ENCODE assay signal across 1 cellular context in the genomic region with DNA sequence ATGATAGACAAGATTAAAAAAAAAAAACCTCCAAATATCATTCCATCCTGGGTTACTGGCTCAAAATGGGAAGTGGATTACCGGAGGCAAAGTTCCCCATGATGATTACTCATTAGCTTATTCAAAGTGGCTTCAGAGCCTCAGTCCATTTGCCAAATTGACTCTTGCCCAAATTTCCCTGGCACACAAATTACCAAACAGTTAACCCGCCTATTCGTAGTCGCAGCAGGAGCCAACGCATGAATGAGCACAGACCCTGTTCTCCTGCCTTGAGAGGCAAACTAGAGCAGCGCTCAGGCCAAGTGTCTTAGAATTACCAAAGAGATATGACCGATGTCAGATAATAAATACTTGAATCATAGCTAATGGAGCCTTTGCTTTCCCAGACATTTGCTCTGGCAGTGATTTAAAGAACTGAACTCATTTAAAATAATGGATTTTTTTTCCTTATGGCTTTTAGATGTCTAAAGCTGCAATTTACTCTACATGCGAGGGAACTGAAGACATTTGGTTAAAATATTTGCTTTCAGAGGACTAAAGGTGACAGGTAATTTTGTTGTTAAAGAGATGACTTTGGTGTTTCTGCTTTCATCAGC.
TF ChIP-seq lines count a peak whose summit lies in the region.

No MANE protein-coding gene starts in this region.

TF ChIP-seq in GM23338, 12 proteins besides CTCF, POLR2A, EP300 and RAD21 (continued from another document):
- no peak for TF ChIP-seq POLR2AphosphoS5 (IDR thresholded peaks at IDR 0.05; ENCODE audit: low read depth)
- TF ChIP-seq, protein P1, sequence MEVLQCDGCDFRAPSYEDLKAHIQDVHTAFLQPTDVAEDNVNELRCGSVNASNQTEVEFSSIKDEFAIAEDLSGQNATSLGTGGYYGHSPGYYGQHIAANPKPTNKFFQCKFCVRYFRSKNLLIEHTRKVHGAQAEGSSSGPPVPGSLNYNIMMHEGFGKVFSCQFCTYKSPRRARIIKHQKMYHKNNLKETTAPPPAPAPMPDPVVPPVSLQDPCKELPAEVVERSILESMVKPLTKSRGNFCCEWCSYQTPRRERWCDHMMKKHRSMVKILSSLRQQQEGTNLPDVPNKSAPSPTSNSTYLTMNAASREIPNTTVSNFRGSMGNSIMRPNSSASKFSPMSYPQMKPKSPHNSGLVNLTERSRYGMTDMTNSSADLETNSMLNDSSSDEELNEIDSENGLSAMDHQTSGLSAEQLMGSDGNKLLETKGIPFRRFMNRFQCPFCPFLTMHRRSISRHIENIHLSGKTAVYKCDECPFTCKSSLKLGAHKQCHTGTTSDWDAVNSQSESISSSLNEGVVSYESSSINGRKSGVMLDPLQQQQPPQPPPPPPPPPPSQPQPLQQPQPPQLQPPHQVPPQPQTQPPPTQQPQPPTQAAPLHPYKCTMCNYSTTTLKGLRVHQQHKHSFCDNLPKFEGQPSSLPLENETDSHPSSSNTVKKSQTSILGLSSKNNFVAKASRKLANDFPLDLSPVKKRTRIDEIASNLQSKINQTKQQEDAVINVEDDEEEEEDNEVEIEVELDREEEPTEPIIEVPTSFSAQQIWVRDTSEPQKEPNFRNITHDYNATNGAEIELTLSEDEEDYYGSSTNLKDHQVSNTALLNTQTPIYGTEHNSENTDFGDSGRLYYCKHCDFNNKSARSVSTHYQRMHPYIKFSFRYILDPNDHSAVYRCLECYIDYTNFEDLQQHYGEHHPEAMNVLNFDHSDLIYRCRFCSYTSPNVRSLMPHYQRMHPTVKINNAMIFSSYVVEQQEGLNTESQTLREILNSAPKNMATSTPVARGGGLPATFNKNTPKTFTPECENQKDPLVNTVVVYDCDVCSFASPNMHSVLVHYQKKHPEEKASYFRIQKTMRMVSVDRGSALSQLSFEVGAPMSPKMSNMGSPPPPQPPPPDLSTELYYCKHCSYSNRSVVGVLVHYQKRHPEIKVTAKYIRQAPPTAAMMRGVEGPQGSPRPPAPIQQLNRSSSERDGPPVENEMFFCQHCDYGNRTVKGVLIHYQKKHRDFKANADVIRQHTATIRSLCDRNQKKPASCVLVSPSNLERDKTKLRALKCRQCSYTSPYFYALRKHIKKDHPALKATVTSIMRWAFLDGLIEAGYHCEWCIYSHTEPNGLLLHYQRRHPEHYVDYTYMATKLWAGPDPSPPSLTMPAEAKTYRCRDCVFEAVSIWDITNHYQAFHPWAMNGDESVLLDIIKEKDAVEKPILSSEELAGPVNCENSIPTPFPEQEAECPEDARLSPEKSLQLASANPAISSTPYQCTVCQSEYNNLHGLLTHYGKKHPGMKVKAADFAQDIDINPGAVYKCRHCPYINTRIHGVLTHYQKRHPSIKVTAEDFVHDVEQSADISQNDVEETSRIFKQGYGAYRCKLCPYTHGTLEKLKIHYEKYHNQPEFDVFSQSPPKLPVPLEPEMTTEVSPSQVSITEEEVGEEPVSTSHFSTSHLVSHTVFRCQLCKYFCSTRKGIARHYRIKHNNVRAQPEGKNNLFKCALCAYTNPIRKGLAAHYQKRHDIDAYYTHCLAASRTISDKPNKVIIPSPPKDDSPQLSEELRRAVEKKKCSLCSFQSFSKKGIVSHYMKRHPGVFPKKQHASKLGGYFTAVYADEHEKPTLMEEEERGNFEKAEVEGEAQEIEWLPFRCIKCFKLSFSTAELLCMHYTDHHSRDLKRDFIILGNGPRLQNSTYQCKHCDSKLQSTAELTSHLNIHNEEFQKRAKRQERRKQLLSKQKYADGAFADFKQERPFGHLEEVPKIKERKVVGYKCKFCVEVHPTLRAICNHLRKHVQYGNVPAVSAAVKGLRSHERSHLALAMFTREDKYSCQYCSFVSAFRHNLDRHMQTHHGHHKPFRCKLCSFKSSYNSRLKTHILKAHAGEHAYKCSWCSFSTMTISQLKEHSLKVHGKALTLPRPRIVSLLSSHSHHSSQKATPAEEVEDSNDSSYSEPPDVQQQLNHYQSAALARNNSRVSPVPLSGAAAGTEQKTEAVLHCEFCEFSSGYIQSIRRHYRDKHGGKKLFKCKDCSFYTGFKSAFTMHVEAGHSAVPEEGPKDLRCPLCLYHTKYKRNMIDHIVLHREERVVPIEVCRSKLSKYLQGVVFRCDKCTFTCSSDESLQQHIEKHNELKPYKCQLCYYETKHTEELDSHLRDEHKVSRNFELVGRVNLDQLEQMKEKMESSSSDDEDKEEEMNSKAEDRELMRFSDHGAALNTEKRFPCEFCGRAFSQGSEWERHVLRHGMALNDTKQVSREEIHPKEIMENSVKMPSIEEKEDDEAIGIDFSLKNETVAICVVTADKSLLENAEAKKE (CRISPR knock-in tag; IDR thresholded peaks at IDR 0.05): no peak
